2 cellular contexts compared by ENCODE assay signal in the genomic region with DNA sequence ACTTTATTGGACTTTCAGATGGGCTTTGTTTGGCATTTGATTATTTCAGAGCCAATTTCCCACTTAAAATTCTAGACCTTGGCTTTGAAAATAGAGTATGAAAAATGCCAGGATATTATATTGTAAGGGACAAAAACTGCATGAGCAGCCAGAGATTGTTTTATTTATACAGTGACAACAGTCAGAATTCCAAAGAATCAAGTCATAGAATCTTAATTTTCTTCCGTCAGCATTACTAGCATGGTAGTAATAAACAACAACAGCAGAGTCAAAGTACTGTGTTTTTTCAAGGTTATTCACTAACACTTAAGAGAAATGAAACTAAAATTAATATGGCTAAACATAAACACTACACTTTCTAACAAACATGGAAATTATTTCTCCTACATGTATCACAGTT.
A peak's percentile ranks its signal among the peaks of the same experiment; 100 is the strongest.
TF ChIP-seq lines count a peak whose summit lies in the region.

No MANE protein-coding gene starts in this region.

TF ChIP-seq in A549, 52 proteins besides CTCF, POLR2A, EP300 and RAD21:
- TF ChIP-seq NFE2L2 (conservative IDR thresholded peaks at IDR 0.05; ENCODE audit: low read length) (no peak), POLR2AphosphoS2 (conservative IDR thresholded peaks at IDR 0.05; ENCODE audit: low read length) (no peak), FOSL2 (IDR thresholded peaks at IDR 0.05) (no peak), FOSL2 (CRISPR knock-in tag; IDR thresholded peaks at IDR 0.05) (peak; percentile 68), GATA3 (IDR thresholded peaks at IDR 0.05; ENCODE audit: borderline replicate concordance) (peak; percentile 34; the same call in 1 of the 2 replicates), HMGXB4 (CRISPR knock-in tag; IDR thresholded peaks at IDR 0.05; ENCODE audit: borderline replicate concordance) (no peak), TFCP2L1 (CRISPR knock-in tag; IDR thresholded peaks at IDR 0.05) (no peak), MAFK (IDR thresholded peaks at IDR 0.05; ENCODE audit: partially characterized antibody) (peak; percentile 83), MYC (IDR thresholded peaks at IDR 0.05; ENCODE audit: borderline replicate concordance, low read length) (no peak), FOXS1 (CRISPR knock-in tag; IDR thresholded peaks at IDR 0.05) (peak; percentile 54; the same call in 1 of the 2 replicates), EHF (CRISPR knock-in tag; IDR thresholded peaks at IDR 0.05) (no peak), NR3C1 (IDR thresholded peaks at IDR 0.05) (no peak), REST (IDR thresholded peaks at IDR 0.05) (no peak), E2F6 (IDR thresholded peaks at IDR 0.05; ENCODE audit: borderline replicate concordance, low read depth) (no peak), CHD2 (IDR thresholded peaks at IDR 0.05; ENCODE audit: low read length, partially characterized antibody) (no peak), RCOR1 (IDR thresholded peaks at IDR 0.05; ENCODE audit: low read depth, low read length) (no peak), HDAC2 (IDR thresholded peaks at IDR 0.05) (no peak), PHF8 (IDR thresholded peaks at IDR 0.05; ENCODE audit: borderline replicate concordance, low read depth) (no peak), JUNB (IDR thresholded peaks at IDR 0.05) (0 out of 2 replicates have a peak, but pooled peaks have one; percentile 5), HOXB13 (CRISPR knock-in tag; IDR thresholded peaks at IDR 0.05; ENCODE audit: low read depth) (no peak), RARB (CRISPR knock-in tag; IDR thresholded peaks at IDR 0.05) (no peak)
- TF ChIP-seq, protein P1, sequence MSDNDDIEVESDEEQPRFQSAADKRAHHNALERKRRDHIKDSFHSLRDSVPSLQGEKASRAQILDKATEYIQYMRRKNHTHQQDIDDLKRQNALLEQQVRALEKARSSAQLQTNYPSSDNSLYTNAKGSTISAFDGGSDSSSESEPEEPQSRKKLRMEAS (IDR thresholded peaks at IDR 0.05) = no peak
TF ChIP-seq in A549: peak in this region for 5.

TF ChIP-seq in IMR-90, 13 proteins besides CTCF, POLR2A, EP300 and RAD21:
- TF ChIP-seq BHLHE40 (IDR thresholded peaks at IDR 0.05; ENCODE audit: low read depth, low read length) = no peak
- peak; percentile 75 for TF ChIP-seq MAFK (IDR thresholded peaks at IDR 0.05; ENCODE audit: low read depth, low read length)
- TF ChIP-seq CEBPB (IDR thresholded peaks at IDR 0.05; ENCODE audit: low read depth, low read length) = no peak
- no peak for TF ChIP-seq MAZ (IDR thresholded peaks at IDR 0.05; ENCODE audit: borderline replicate concordance, low read depth, low read length)
- TF ChIP-seq SMC3 (IDR thresholded peaks at IDR 0.05; ENCODE audit: low read depth, low read length) = no peak
- no peak for TF ChIP-seq FOS (IDR thresholded peaks at IDR 0.05; ENCODE audit: low read depth, low read length)
- TF ChIP-seq MXI1 (IDR thresholded peaks at IDR 0.05; ENCODE audit: borderline replicate concordance, low read depth, low read length) = no peak
- no peak for TF ChIP-seq NFE2L2 (IDR thresholded peaks at IDR 0.05; ENCODE audit: low read depth, low read length)
TF ChIP-seq in IMR-90: peak in this region for 1.
